In the genomic region with DNA sequence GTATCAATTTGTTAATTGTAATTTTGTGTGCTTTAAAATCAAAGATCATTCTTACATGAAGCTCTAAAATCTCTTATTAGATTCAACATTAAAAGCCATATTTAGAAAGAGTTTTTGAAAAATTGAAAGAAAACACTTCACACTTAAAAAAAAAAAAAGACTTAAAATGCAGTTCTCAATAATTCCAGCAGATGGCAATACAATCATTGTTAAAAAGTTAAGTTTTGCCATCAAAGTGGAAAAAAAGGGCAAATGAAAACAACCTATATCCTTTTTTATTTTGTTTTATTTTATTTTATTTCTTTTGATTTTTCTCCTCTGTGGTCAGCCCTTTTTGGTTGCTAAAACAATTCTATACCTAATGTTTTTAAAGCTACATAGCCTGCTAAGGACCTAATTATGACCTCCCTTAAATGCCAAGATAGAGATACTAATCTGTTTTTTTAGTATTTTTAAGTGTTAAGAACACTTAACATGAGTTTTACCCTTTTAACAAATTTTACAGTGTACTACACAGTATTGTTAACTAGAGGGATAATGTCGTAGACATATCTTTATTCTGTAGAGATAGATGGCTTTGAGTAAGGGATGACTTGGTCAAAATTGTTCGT, we compare ENCODE assay signal across 8 cellular contexts.
A peak's percentile ranks its signal among the peaks of the same experiment; 100 is the strongest.
DNase-seq lines count a peak whose midpoint lies in the region; ATAC-seq, FAIRE-seq and TF ChIP-seq lines count a peak whose summit lies in the region.

No MANE protein-coding gene starts in this region.

- no peaks in the 10 kb centered on the region for H3K36me3 ChIP-seq in A673 (ENCODE audit: insufficient read depth, low read length, poor library complexity, severe bottlenecking)

- no peak overlapping the region for H3K27ac ChIP-seq in A673 (ENCODE audit: low read depth, low read length, poor library complexity, severe bottlenecking)

- no peak overlapping the region for H3K4me3 ChIP-seq in A673 (ENCODE audit: low read depth, low read length, poor library complexity, severe bottlenecking)

- intact Hi-C loops in A673 (cut with micrococcal nuclease; ENCODE audit: unreplicated experiment), result no loop called here

- H3K9me3 Mint-ChIP-seq in WTC11, result peaks cover 3% of the 10 kb centered on the region; the same call in 1 of the 2 replicates

- ATAC-seq in WTC11 (no peak), HG03175 (IDR thresholded peaks at IDR 0.05; ENCODE audit: unreplicated experiment) (no peak), HG03025 (IDR thresholded peaks at IDR 0.05; ENCODE audit: low FRiP score, unreplicated experiment) (no peak), GM19467 (IDR thresholded peaks at IDR 0.05; ENCODE audit: unreplicated experiment) (no peak)

- H3K4me3 Mint-ChIP-seq in WTC11, result no peak overlapping the region

- H3K27me3 ChIP-seq in A673 (replicated peaks; ENCODE audit: insufficient read depth, low read depth, low read length, poor library complexity), result no peaks in the 10 kb centered on the region

- H3K4me1 Mint-ChIP-seq in WTC11, result no peaks in the 10 kb centered on the region

- TF ChIP-seq CTCF in A673 (conservative IDR thresholded peaks at IDR 0.05; ENCODE audit: low read depth, low read length) (peak; percentile 73), WTC11 (IDR thresholded peaks at IDR 0.05) (peak; percentile 61)

- FAIRE-seq in GM18507 (lab: Jason Lieb, UNC), result peak; percentile 63

- H3K27ac Mint-ChIP-seq in WTC11, result no peak overlapping the region

- H3K27me3 Mint-ChIP-seq in WTC11 (ENCODE audit: low read depth), result no peaks in the 10 kb centered on the region

- CTCF ChIA-PET in A673 (lab: Charles Lee), result interaction anchor here (0.6 to 1.0 kb wide), 2 partner anchors 12 to 14 kb away, joined by 7 to 9 read pairs; no protein-coding TSS in a partner anchor
- CTCF ChIA-PET in WTC11 (lab: Charles Lee), result no interaction called here

- H3K4me1 ChIP-seq in A673 (ENCODE audit: insufficient read depth, low read length, poor library complexity, severe bottlenecking), result peaks cover 13% of the 10 kb centered on the region

- POLR2A ChIA-PET in A673 (lab: Charles Lee; ENCODE audit: low non-redundant PET), result no interaction called here
- POLR2A ChIA-PET in WTC11 (lab: Charles Lee), result no interaction called here

- DNase-seq in A673 (ENCODE audit: low spot score), result peak; percentile 42
- DNase-seq in GM18507 (ENCODE audit: extremely low spot score, insufficient read length, low read depth), result no peak
- no peak for DNase-seq in WTC11 (ENCODE audit: low spot score)
- peak; percentile 11 for DNase-seq in kidney glomerular epithelial cell (lab: John Stamatoyannopoulos, UW)
- DNase-seq in NCI-H1417 treated with DMSO at 0.1 percent for 48 hours (lab: John Stamatoyannopoulos, UW), result no peak

- no peaks in the 10 kb centered on the region for H3K9me3 ChIP-seq in A673 (ENCODE audit: low read depth, low read length, poor library complexity, severe bottlenecking)

- H3K36me3 Mint-ChIP-seq in WTC11, result no peaks in the 10 kb centered on the region

- BruUV-seq in A673 (replicated peaks; lab: Mats Ljungman, UMichigan), result no TSS peak

TF ChIP-seq in WTC11, 78 proteins besides CTCF, POLR2A, EP300 and RAD21:
- TF ChIP-seq HMGA2 (CRISPR knock-in tag; IDR thresholded peaks at IDR 0.05), result no peak
- no peak for TF ChIP-seq TEAD1 (CRISPR knock-in tag; IDR thresholded peaks at IDR 0.05)
- TF ChIP-seq, protein P1, sequence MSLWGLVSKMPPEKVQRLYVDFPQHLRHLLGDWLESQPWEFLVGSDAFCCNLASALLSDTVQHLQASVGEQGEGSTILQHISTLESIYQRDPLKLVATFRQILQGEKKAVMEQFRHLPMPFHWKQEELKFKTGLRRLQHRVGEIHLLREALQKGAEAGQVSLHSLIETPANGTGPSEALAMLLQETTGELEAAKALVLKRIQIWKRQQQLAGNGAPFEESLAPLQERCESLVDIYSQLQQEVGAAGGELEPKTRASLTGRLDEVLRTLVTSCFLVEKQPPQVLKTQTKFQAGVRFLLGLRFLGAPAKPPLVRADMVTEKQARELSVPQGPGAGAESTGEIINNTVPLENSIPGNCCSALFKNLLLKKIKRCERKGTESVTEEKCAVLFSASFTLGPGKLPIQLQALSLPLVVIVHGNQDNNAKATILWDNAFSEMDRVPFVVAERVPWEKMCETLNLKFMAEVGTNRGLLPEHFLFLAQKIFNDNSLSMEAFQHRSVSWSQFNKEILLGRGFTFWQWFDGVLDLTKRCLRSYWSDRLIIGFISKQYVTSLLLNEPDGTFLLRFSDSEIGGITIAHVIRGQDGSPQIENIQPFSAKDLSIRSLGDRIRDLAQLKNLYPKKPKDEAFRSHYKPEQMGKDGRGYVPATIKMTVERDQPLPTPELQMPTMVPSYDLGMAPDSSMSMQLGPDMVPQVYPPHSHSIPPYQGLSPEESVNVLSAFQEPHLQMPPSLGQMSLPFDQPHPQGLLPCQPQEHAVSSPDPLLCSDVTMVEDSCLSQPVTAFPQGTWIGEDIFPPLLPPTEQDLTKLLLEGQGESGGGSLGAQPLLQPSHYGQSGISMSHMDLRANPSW (CRISPR knock-in tag; conservative IDR thresholded peaks at IDR 0.05; ENCODE audit: low read depth), result no peak
- TF ChIP-seq, protein P2, sequence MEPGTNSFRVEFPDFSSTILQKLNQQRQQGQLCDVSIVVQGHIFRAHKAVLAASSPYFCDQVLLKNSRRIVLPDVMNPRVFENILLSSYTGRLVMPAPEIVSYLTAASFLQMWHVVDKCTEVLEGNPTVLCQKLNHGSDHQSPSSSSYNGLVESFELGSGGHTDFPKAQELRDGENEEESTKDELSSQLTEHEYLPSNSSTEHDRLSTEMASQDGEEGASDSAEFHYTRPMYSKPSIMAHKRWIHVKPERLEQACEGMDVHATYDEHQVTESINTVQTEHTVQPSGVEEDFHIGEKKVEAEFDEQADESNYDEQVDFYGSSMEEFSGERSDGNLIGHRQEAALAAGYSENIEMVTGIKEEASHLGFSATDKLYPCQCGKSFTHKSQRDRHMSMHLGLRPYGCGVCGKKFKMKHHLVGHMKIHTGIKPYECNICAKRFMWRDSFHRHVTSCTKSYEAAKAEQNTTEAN (CRISPR knock-in tag; IDR thresholded peaks at IDR 0.05), result no peak
- TF ChIP-seq ZNF219 (CRISPR knock-in tag; IDR thresholded peaks at IDR 0.05; ENCODE audit: borderline replicate concordance), result no peak
- no peak for TF ChIP-seq SOX15 (CRISPR knock-in tag; IDR thresholded peaks at IDR 0.05)
- no peak for TF ChIP-seq NR1H2 (CRISPR knock-in tag; IDR thresholded peaks at IDR 0.05)

Comparison
In these comparisons a context has a peak if more than half of its experiments do, and no peak if none do; other contexts are left out.
1. DNase-seq: peak in A673 (single experiment) and kidney glomerular epithelial cell (single experiment); none in GM18507 (single experiment), WTC11 (single experiment) and NCI-H1417 treated with DMSO at 0.1 percent for 48 hours (single experiment).